In the genomic region with DNA sequence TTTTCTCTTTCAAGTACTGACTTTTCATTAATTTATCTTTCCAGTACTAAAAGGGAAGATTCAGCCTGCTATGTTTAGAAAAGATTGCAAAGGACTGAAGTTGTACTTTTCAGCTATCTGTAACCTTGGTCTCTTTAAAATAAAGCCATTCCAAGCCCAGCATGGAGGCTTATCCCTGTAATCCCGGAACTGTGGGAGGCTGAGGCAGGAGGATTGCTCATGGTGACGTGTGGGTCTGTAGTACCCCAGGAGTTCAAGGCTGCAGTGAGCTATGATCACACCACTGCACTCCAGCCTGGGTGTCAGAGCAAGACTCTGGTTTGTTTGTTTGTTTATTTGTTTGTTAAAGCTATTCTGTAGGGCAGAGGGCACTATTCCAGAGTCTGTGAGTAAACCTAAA, we compare ENCODE assay signal across 22 cellular contexts. TPM values are rescaled to one million over a fixed set of nuclear protein-coding genes. Genes with fewer than 3 reads are reported as not detected.
DNase-seq lines count a peak whose midpoint lies in the region; TF ChIP-seq lines count a peak whose summit lies in the region.
"Had no signal": no experiment of that assay in that cellular context is flagged by ENCODE, and none has a peak within 500 bp of the region (broad histone marks: within the 10 kb centered on the region; RNA-seq: fewer than 3 reads in every experiment).

No MANE protein-coding gene starts in this region.

- peak overlapping the region; percentile 19 for H3K9ac ChIP-seq in smooth muscle cell (ENCODE audit: low read depth)
- H3K9ac ChIP-seq: BLaER1 had no signal

- H3K9me3 ChIP-seq in smooth muscle cell (replicated peaks; ENCODE audit: low read depth) = no peaks in the 10 kb centered on the region
- H3K9me3 ChIP-seq: BE2C, BLaER1 had no signal

- TF ChIP-seq CTCF in smooth muscle cell (IDR thresholded peaks at IDR 0.05; ENCODE audit: borderline replicate concordance, insufficient read depth, poor library complexity, severe bottlenecking) = no peak

- no peaks in the 10 kb centered on the region for H3K27me3 ChIP-seq in smooth muscle cell (ENCODE audit: low read depth)
- H3K27me3 ChIP-seq: BE2C, BLaER1 had no signal

- no peaks in the 10 kb centered on the region for H4K20me1 ChIP-seq in smooth muscle cell (ENCODE audit: low read depth)
- H4K20me1 ChIP-seq: BLaER1 had no signal

- H3F3A ChIP-seq in smooth muscle cell (ENCODE audit: low read depth) = peaks cover 13% of the 10 kb centered on the region

- no peaks in the 10 kb centered on the region for H3K79me2 ChIP-seq in smooth muscle cell (ENCODE audit: low read depth)

- 42% methylated on average over 2 of the region's 2 CpGs for WGBS in smooth muscle cell (ENCODE audit: low lambda C conversion rate)

- peak; percentile 54 for DNase-seq in amniotic epithelial cell (ENCODE audit: low read depth)
- DNase-seq in smooth muscle cell (lab: John Stamatoyannopoulos, UW; ENCODE audit: unreplicated experiment) = no peak
- DNase-seq in HCEC 1CT = no peak
- no peak for DNase-seq in stimulated activated CD4-positive, alpha-beta T cell treated with anti-CD3 and anti-CD28 coated beads, Interleukin-2, amount 100 ng/mL, for 48 hours
- no peak for DNase-seq in midbrain (lab: John Stamatoyannopoulos, UW)
- DNase-seq: 8988T; ACHN; BE2C; C1 segment of cervical spinal cord; CD4-positive, alpha-beta memory T cell; CD4-positive, CD25-positive, alpha-beta regulatory T cell; CD8-positive, alpha-beta memory T cell; COR-L47; DMS 273 treated with DMSO at 0.1 percent for 48 hours; DMS153; DMS53; DMS79; DND-41; EL; GDM1 had no signal

- peak overlapping the region; percentile 85 for H3K27ac ChIP-seq in smooth muscle cell (ENCODE audit: low read depth)
- H3K27ac ChIP-seq: BLaER1 had no signal

- H3K36me3 ChIP-seq in smooth muscle cell (ENCODE audit: low read depth) = no peaks in the 10 kb centered on the region
- H3K36me3 ChIP-seq: BE2C, BLaER1 had no signal

- H2AFZ ChIP-seq in smooth muscle cell (ENCODE audit: low read depth) = no peak overlapping the region

- H3K4me2 ChIP-seq in smooth muscle cell = no peak overlapping the region
- H3K4me2 ChIP-seq: BLaER1 had no signal

- H3K4me1 ChIP-seq in smooth muscle cell (ENCODE audit: low read depth) = peaks cover 25% of the 10 kb centered on the region
- H3K4me1 ChIP-seq: BE2C had no signal

- H3K4me3 ChIP-seq in smooth muscle cell = no peak overlapping the region
- H3K4me3 ChIP-seq: BLaER1, GM12878 had no signal

RNA-seq across cellular contexts. Expression of a gene that starts 50.6 kb away (rescaled TPM):
- total RNA-seq in smooth muscle cell = 0.81 and 1.3 TPM in 2 replicates
- 0.40 and 0.50 TPM in 2 replicates for polyA plus RNA-seq in smooth muscle cell
